In the genomic region with DNA sequence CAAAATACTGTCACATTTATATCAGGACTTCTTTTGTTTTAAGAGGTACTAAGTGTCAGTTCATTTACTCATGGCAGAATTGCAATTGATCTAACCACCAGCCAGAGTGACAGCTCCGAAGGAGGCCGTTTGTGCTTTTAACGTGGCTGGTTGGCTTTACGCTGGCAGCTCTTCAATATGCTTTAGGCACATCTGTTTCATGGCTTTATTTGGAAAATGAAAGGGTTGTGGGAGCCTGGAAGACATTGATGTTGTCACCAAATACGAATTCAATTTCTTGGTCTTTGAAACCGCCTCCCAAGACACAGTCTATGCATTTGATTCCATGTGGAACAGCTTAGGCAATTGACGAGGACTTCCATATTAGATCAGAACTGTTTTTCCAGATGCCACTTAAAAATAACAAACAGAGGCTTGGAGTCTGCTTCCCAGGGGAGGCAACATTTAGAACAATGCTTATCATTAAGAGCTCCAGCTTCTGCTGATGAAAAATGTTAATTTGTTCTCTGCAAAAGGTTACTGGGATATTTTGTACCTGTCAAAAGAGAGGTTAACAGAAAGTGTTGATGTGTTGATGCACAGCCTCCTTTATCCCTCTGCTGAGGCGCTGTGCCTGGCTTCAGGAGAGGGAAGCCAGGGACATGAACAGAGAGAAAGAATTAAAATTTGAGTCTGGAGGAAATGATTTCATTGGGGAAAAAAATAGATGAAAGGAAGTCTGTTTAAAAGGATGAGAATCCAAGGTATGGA, we compare ENCODE assay signal across 15 cellular contexts.
DNase-seq lines count a peak whose midpoint lies in the region; ATAC-seq and TF ChIP-seq lines count a peak whose summit lies in the region.
"Had no signal": no experiment of that assay in that cellular context is flagged by ENCODE, and none has a peak within 500 bp of the region (broad histone marks: within the 10 kb centered on the region; RNA-seq: fewer than 3 reads in every experiment).

No MANE protein-coding gene starts in this region.

- CTCF ChIA-PET in activated naive CD4-positive, alpha-beta T cell treated with anti-CD3 and anti-CD28 coated beads, Interleukin-2, amount 10 ng/mL, durations not matched to agents 7 days and 5 days (lab: Charles Lee): no interaction called here

- H3K36me3 Mint-ChIP-seq in nephron (ENCODE audit: low read depth): no peaks in the 10 kb centered on the region
- no peaks in the 10 kb centered on the region for H3K36me3 Mint-ChIP-seq in activated naive CD4-positive, alpha-beta T cell treated with anti-CD3 and anti-CD28 coated beads, Interleukin-2, amount 10 ng/mL, durations not matched to agents 7 days and 5 days

- no peak for TF ChIP-seq CTCF in AG10803 (conservative IDR thresholded peaks at IDR 0.05; ENCODE audit: low read length)
- TF ChIP-seq CTCF in nephron (IDR thresholded peaks at IDR 0.05; ENCODE audit: unreplicated experiment in 3 of 3): no peak

- H3K4me3 Mint-ChIP-seq in nephron: no peak overlapping the region
- H3K4me3 Mint-ChIP-seq in activated naive CD4-positive, alpha-beta T cell treated with anti-CD3 and anti-CD28 coated beads, Interleukin-2, amount 10 ng/mL, durations not matched to agents 7 days and 5 days: no peak overlapping the region
- H3K4me3 Mint-ChIP-seq: B cell had no signal

- peak overlapping the region; percentile 24 for H3K4me3 ChIP-seq in AG10803 (ENCODE audit: low read length)
- H3K4me3 ChIP-seq: lung, transverse colon had no signal

- H3K27me3 Mint-ChIP-seq in nephron (ENCODE audit: low read depth): peaks cover 4% of the 10 kb centered on the region
- H3K27me3 Mint-ChIP-seq in activated naive CD4-positive, alpha-beta T cell treated with anti-CD3 and anti-CD28 coated beads, Interleukin-2, amount 10 ng/mL, durations not matched to agents 7 days and 5 days: peaks cover 8% of the 10 kb centered on the region

- no peaks in the 10 kb centered on the region for H3K9me3 Mint-ChIP-seq in nephron
- no peaks in the 10 kb centered on the region for H3K9me3 Mint-ChIP-seq in activated naive CD4-positive, alpha-beta T cell treated with anti-CD3 and anti-CD28 coated beads, Interleukin-2, amount 10 ng/mL, durations not matched to agents 7 days and 5 days

- H3K27ac Mint-ChIP-seq in nephron: peak overlapping the region; percentile 72 to 89 (median 75)
- no peak overlapping the region for H3K27ac Mint-ChIP-seq in activated naive CD4-positive, alpha-beta T cell treated with anti-CD3 and anti-CD28 coated beads, Interleukin-2, amount 10 ng/mL, durations not matched to agents 7 days and 5 days
- H3K27ac Mint-ChIP-seq: B cell had no signal

- H3K4me1 Mint-ChIP-seq in nephron: peaks cover 37% of the 10 kb centered on the region
- H3K4me1 Mint-ChIP-seq in activated naive CD4-positive, alpha-beta T cell treated with anti-CD3 and anti-CD28 coated beads, Interleukin-2, amount 10 ng/mL, durations not matched to agents 7 days and 5 days: no peaks in the 10 kb centered on the region
- H3K4me1 Mint-ChIP-seq: B cell had no signal

- no peak for ATAC-seq in HG03460 (IDR thresholded peaks at IDR 0.05; ENCODE audit: unreplicated experiment)
- no peak for ATAC-seq in HG03095 (IDR thresholded peaks at IDR 0.05; ENCODE audit: unreplicated experiment)
- ATAC-seq in HG02623 (IDR thresholded peaks at IDR 0.05; ENCODE audit: unreplicated experiment): no peak

- peak; percentile 80 for DNase-seq in AG10803 (ENCODE audit: low read depth)
- peak; percentile 60 for DNase-seq in NCI-H2171 treated with DMSO at 0.1 percent for 48 hours (lab: John Stamatoyannopoulos, UW)
- peak; percentile 82 for DNase-seq in fibroblast of gingiva (ENCODE audit: low read depth)
- DNase-seq in activated naive CD4-positive, alpha-beta T cell treated with anti-CD3 and anti-CD28 coated beads, Interleukin-2, amount 10 ng/mL, durations not matched to agents 7 days and 5 days: no peak
- DNase-seq: activated CD4-positive, alpha-beta T cell treated with anti-CD3 and anti-CD28 coated beads, Interleukin-2, amount 50 U/mL, for 4 hours; GDM1; head of caudate nucleus; NCI-H1436 treated with DMSO at 0.1 percent for 48 hours; transverse colon had no signal
